8 cellular contexts compared by ENCODE assay signal in the genomic region with DNA sequence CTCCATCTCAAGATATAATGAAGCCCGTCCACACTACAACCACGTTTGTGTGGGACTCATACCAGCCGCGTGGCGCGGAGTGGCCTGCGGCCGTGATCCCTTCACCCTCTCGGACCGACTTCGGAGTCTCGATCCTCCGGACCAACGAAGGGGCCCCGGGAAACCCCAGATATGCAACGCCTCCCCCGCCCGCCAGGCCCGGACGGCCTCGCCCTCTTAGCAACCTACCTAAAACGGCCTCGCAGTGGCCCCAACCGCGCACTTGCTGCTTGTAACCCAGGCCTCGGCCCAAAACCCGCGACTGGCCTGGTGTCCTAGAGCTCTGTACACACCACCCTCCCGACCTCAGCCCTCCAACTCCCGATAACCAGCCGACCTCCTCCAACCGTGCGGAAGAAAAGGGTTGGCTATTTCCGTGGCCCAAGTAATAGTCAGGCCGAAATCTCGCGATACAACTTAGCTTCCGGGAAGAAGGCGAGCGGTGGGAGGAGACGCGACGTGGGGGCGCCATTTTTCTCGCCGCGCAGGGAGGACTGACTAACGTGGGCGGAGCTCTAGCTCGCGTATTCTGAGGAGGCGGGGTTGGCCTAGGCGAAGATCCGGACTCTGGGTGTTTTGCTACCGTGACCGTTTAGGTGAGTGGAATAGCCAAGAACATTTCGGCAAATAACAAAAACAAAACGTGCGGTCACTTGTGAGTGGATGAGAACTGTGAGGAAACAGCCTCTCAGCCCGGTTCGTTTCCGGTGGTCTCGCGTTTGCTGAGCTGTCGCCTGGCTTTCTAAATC. TPM values are rescaled to one million over a fixed set of nuclear protein-coding genes. Genes with fewer than 3 reads are reported as not detected.
DNase-seq lines count a peak whose midpoint lies in the region; ATAC-seq and TF ChIP-seq lines count a peak whose summit lies in the region.

Gene C11orf54, plus strand, starts transcription at position 579 of the 788 bp plus-strand sequence. CDS start 5,722 bp downstream, outside the sequence.
A gene with protein sequence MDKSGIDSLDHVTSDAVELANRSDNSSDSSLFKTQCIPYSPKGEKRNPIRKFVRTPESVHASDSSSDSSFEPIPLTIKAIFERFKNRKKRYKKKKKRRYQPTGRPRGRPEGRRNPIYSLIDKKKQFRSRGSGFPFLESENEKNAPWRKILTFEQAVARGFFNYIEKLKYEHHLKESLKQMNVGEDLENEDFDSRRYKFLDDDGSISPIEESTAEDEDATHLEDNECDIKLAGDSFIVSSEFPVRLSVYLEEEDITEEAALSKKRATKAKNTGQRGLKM (minus strand): TSS at position 402 of the 788 bp plus-strand sequence. CDS start 2,191 bp downstream, outside the sequence.

- H3K36me3 Mint-ChIP-seq in dendritic cell treated with granulocyte-macrophage colony-stimulating factor and Interleukin-4, amounts not matched to agents 40 ng/mL and 50 ng/mL, for 4 days (ENCODE audit: low read depth), result peaks cover 68% of the 10 kb centered on the region

- peaks cover 0 to 40% of the 10 kb centered on the region in 2 donors for H3K36me3 ChIP-seq in left lung

- ATAC-seq in GM19351 (IDR thresholded peaks at IDR 0.05; ENCODE audit: unreplicated experiment), result peak; percentile 78
- ATAC-seq in HG03521 (IDR thresholded peaks at IDR 0.05; ENCODE audit: unreplicated experiment), result peak; percentile 86
- ATAC-seq in left lung, result peak; percentile 94

- no peaks in the 10 kb centered on the region for H3K27me3 Mint-ChIP-seq in dendritic cell treated with granulocyte-macrophage colony-stimulating factor and Interleukin-4, amounts not matched to agents 40 ng/mL and 50 ng/mL, for 4 days

- peaks cover 53% of the 10 kb centered on the region for H3K4me1 Mint-ChIP-seq in dendritic cell treated with granulocyte-macrophage colony-stimulating factor and Interleukin-4, amounts not matched to agents 40 ng/mL and 50 ng/mL, for 4 days (ENCODE audit: low read depth)

- H3K27me3 ChIP-seq in left lung, result no peaks in the 10 kb centered on the region

- peak within 1 kb of the TSS; percentile 99 for H3K4me3 Mint-ChIP-seq in dendritic cell treated with granulocyte-macrophage colony-stimulating factor and Interleukin-4, amounts not matched to agents 40 ng/mL and 50 ng/mL, for 4 days

- intact Hi-C loops in dendritic cell treated with granulocyte-macrophage colony-stimulating factor and Interleukin-4, amounts not matched to agents 40 ng/mL and 50 ng/mL, for 4 days (cut with micrococcal nuclease), result loop anchor here (1.0 to 5.0 kb wide), 4 partner anchors 43 to 751 kb away; partner anchors contain the start of genes ANKRD49, CEP295, MED17 and MRE11
- intact Hi-C loops in left lung (cut with DNase I), result no loop called here

- H3K4me3 ChIP-seq in left lung, result peak within 1 kb of the TSS; percentile 59 to 71

- H3K27ac ChIP-seq in left lung, result peak within 1 kb of the TSS; percentile 93 to 94

- H3K27ac Mint-ChIP-seq in dendritic cell treated with granulocyte-macrophage colony-stimulating factor and Interleukin-4, amounts not matched to agents 40 ng/mL and 50 ng/mL, for 4 days, result peak within 1 kb of the TSS; percentile 100

- TF ChIP-seq CTCF in left lung (IDR thresholded peaks at IDR 0.05), result no peak

- no peaks in the 10 kb centered on the region for H3K9me3 Mint-ChIP-seq in dendritic cell treated with granulocyte-macrophage colony-stimulating factor and Interleukin-4, amounts not matched to agents 40 ng/mL and 50 ng/mL, for 4 days

- H3K9me3 ChIP-seq in left lung, result no peaks in the 10 kb centered on the region

- H3K4me1 ChIP-seq in left lung, result peaks cover 7 to 60% of the 10 kb centered on the region in 2 donors

- peak; percentile 75 to 96 (median 93) for DNase-seq in C1 segment of cervical spinal cord (lab: John Stamatoyannopoulos, UW)
- peak; percentile 96 for DNase-seq in NCI-H748 (lab: John Stamatoyannopoulos, UW; ENCODE audit: unreplicated experiment)
- DNase-seq in activated CD4-positive, alpha-beta T cell treated with anti-CD3 and anti-CD28 coated beads, Interleukin-2, amount 50 U/mL, for 1 hour, result peak; percentile 96
- peak; percentile 97 to 98 for DNase-seq in left lung
- peak; percentile 87 to 93 for DNase-seq in stimulated activated CD4-positive, alpha-beta T cell treated with anti-CD3 and anti-CD28 coated beads, Interleukin-2, amount 100 ng/mL, for 48 hours

RNA-seq across cellular contexts. Expression of gene C11orf54, which starts in this region (rescaled TPM):
- 10 to 100 TPM; 21.7 to 27.2 TPM for total RNA-seq in left lung

RNA-seq across cellular contexts. Expression of the second gene that starts in this region (rescaled TPM):
- total RNA-seq in left lung, result 100 to 1,000 TPM in 1 of 2 donors, 10 to 100 TPM in 1; 78.9 to 104 TPM

Comparison
In these comparisons a context has a peak if more than half of its experiments do, and no peak if none do; other contexts are left out.
1. Peak in every context shown above with its lines: DNase-seq, ATAC-seq, H3K4me3 ChIP-seq and H3K27ac ChIP-seq.